19 cellular contexts compared by ENCODE assay signal in genomic region chr1:98406346-98407088, GRCh38.
DNase-seq lines count a peak whose midpoint lies in the region; ATAC-seq and TF ChIP-seq lines count a peak whose summit lies in the region.
"Had no signal": no experiment of that assay in that cellular context is flagged by ENCODE, and none has a peak within 500 bp of the region (broad histone marks: within the 10 kb centered on the region; RNA-seq: fewer than 3 reads in every experiment).

No MANE protein-coding gene starts in this region.

- intact Hi-C loops in HCT116 (cut with micrococcal nuclease): no loop called here

- no peaks in the 10 kb centered on the region for H3K4me1 Mint-ChIP-seq in endothelial cell (ENCODE audit: unreplicated experiment)

- DNase-seq in HCT116 (ENCODE audit: low read depth, low spot score) (no peak), NCI-H82 (lab: John Stamatoyannopoulos, UW) (peak; percentile 82), choroid plexus epithelial cell (ENCODE audit: low read depth) (no peak), COLO829 (ENCODE audit: low spot score) (no peak), endothelial cell (ENCODE audit: low spot score) (no peak), cerebellum (ENCODE audit: low spot score) (no peak), NCI-H1105 (lab: John Stamatoyannopoulos, UW) (no peak)
- DNase-seq: activated CD4-positive, alpha-beta T cell treated with anti-CD3 and anti-CD28 coated beads for 1 hour; esophagus squamous epithelium; left cardiac atrium; NCI-H1092; NCI-H526 treated with DMSO at 0.1 percent for 48 hours; nephron progenitor cell; psoas muscle; stimulated activated CD8-positive, alpha-beta memory T cell treated with anti-CD3 and anti-CD28 coated beads, Interleukin-4, amount 100 ng/mL, for 48 hours had no signal

- TF ChIP-seq CTCF in 22Rv1 (IDR thresholded peaks at IDR 0.05): no peak
- TF ChIP-seq CTCF in HCT116 (IDR thresholded peaks at IDR 0.05 in 2 of 3, conservative IDR thresholded peaks at IDR 0.05 in 1 of 3; ENCODE audit: borderline replicate concordance in 1 of 3, insufficient read depth in 1 of 3, low read depth in 2 of 3, low read length in 2 of 3): no peak
- TF ChIP-seq CTCF in choroid plexus epithelial cell (conservative IDR thresholded peaks at IDR 0.05; ENCODE audit: low read depth, low read length): peak; percentile 19
- no peak for TF ChIP-seq CTCF in endothelial cell (IDR thresholded peaks at IDR 0.05; ENCODE audit: unreplicated experiment)

- CTCF ChIA-PET in HCT116 (lab: Charles Lee): no interaction called here

- no peak for TF ChIP-seq POLR2A in HCT116 (IDR thresholded peaks at IDR 0.05; ENCODE audit: borderline replicate concordance, extremely low read depth, insufficient read depth, insufficient read length)

- no peaks in the 10 kb centered on the region for H3K36me3 Mint-ChIP-seq in endothelial cell (ENCODE audit: low read depth, unreplicated experiment)
- H3K36me3 Mint-ChIP-seq: brain had no signal

- H3K9me3 ChIP-seq in HCT116 (ENCODE audit: control insufficient read depth in 1 of 2, insufficient read depth in 1 of 2, low read depth in 1 of 2, low read length in 2 of 2): no peaks in the 10 kb centered on the region
- H3K9me3 ChIP-seq: esophagus squamous epithelium, psoas muscle, SJSA1, vagina had no signal

- H3K27me3 ChIP-seq in HCT116 (ENCODE audit: insufficient read depth, low read length): no peaks in the 10 kb centered on the region
- H3K27me3 ChIP-seq: esophagus squamous epithelium, SJSA1, vagina had no signal

- no peak overlapping the region for H2AFZ ChIP-seq in HCT116 (ENCODE audit: low read depth, low read length, poor library complexity, severe bottlenecking)

- H3K9ac ChIP-seq in HCT116 (ENCODE audit: low read length): no peak overlapping the region

- H3K4me2 ChIP-seq in HCT116 (ENCODE audit: low read length): no peak overlapping the region

- ATAC-seq in HCT116: no peak
- ATAC-seq: left cardiac atrium had no signal

- H3K4me3 ChIP-seq in HCT116 (replicated peaks in 1 of 2; ENCODE audit: low read depth in 1 of 2, low read length in 2 of 2) (no peak overlapping the region), choroid plexus epithelial cell (ENCODE audit: low read depth, low read length) (no peak overlapping the region)
- H3K4me3 ChIP-seq: esophagus squamous epithelium, psoas muscle, SJSA1, vagina had no signal

- RAD21 ChIA-PET in HCT116 (lab: Charles Lee; ENCODE audit: low non-redundant PET in 1 of 2, low total read pairs in 2 of 2, uncharacterized antibody in 2 of 2, unreplicated experiment in 2 of 2): no interaction called here

- H3K36me3 ChIP-seq in HCT116 (ENCODE audit: control insufficient read depth in 1 of 2, insufficient read depth in 2 of 2, low read length in 2 of 2): no peaks in the 10 kb centered on the region
- H3K36me3 ChIP-seq: esophagus squamous epithelium, SJSA1, vagina had no signal

- no peaks in the 10 kb centered on the region for H3K27me3 Mint-ChIP-seq in endothelial cell (ENCODE audit: unreplicated experiment)
- H3K27me3 Mint-ChIP-seq: brain had no signal

- no peak overlapping the region for H3K4me3 Mint-ChIP-seq in endothelial cell (ENCODE audit: unreplicated experiment)
- H3K4me3 Mint-ChIP-seq: nephron progenitor cell had no signal

- H3K9me2 ChIP-seq in HCT116 (ENCODE audit: insufficient read depth): no peaks in the 10 kb centered on the region

- POLR2A ChIA-PET in HCT116 (lab: Charles Lee): no interaction called here

- H3K27ac ChIP-seq in 22Rv1 (peak overlapping the region; percentile 72), HCT116 (ENCODE audit: low read depth, low read length) (no peak overlapping the region)
- H3K27ac ChIP-seq: esophagus squamous epithelium, psoas muscle, SJSA1, vagina had no signal

- no peaks in the 10 kb centered on the region for H3K9me3 Mint-ChIP-seq in endothelial cell (ENCODE audit: unreplicated experiment)
- H3K9me3 Mint-ChIP-seq: brain, nephron progenitor cell had no signal

- H3K79me2 ChIP-seq in HCT116 (ENCODE audit: insufficient read depth, low read length): no peaks in the 10 kb centered on the region

- no TSS peak for BruUV-seq in HCT116 (replicated peaks; lab: Mats Ljungman, UMichigan)

- H3K4me1 ChIP-seq in HCT116 (ENCODE audit: control insufficient read depth in 1 of 2, insufficient read depth in 2 of 2, low read length in 2 of 2): no peaks in the 10 kb centered on the region
- H3K4me1 ChIP-seq: esophagus squamous epithelium, psoas muscle, vagina had no signal

- H3K27ac Mint-ChIP-seq in endothelial cell (ENCODE audit: unreplicated experiment): no peak overlapping the region

- peak; percentile 24; the same call in 1 of the 2 replicates for TF ChIP-seq RAD21 in HCT116 (IDR thresholded peaks at IDR 0.05; ENCODE audit: low read depth)

- H4K20me1 ChIP-seq in HCT116 (ENCODE audit: insufficient read depth): no peaks in the 10 kb centered on the region

TF ChIP-seq in HCT116, 20 proteins besides CTCF, POLR2A, EP300 and RAD21:
- no peak for TF ChIP-seq EGR1 (IDR thresholded peaks at IDR 0.05; ENCODE audit: low read depth)
- TF ChIP-seq, protein P1, sequence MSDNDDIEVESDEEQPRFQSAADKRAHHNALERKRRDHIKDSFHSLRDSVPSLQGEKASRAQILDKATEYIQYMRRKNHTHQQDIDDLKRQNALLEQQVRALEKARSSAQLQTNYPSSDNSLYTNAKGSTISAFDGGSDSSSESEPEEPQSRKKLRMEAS (IDR thresholded peaks at IDR 0.05): no peak
- TF ChIP-seq EZH2phosphoT487 (IDR thresholded peaks at IDR 0.05; ENCODE audit: borderline replicate concordance): no peak
